In the genomic region with DNA sequence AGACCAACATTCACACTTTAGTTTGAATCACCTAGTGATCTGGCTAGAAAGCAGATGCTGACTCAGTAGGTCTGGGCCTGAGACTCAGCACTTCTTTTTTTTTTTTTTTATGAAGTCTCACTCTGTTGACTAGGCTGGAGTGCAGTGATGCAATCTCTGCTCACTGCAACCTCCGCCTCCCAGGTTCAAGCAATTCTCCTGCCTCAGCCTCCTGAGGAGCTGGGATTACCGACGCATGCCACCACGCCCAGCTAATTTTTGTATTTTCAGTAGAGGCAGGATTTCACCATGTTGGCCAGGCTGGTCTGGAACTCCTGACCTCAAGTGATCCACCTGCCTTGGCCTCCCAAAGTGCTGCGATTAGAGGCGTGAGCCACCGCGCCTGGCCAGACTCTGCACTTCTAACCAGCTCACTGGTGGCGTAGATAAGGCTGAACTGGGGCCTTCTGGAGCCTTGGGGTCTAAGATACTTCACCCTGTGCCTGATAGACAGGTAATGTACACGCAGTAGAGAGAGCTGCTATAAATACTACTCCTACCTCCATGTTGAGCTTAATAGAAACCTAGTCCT, we compare ENCODE assay signal across 1 cellular context.
TF ChIP-seq lines count a peak whose summit lies in the region.

No MANE protein-coding gene starts in this region.

TF ChIP-seq in K562, 482 proteins besides CTCF, POLR2A, EP300 and RAD21 (continued from another document and continues in another):
- TF ChIP-seq, protein P1, sequence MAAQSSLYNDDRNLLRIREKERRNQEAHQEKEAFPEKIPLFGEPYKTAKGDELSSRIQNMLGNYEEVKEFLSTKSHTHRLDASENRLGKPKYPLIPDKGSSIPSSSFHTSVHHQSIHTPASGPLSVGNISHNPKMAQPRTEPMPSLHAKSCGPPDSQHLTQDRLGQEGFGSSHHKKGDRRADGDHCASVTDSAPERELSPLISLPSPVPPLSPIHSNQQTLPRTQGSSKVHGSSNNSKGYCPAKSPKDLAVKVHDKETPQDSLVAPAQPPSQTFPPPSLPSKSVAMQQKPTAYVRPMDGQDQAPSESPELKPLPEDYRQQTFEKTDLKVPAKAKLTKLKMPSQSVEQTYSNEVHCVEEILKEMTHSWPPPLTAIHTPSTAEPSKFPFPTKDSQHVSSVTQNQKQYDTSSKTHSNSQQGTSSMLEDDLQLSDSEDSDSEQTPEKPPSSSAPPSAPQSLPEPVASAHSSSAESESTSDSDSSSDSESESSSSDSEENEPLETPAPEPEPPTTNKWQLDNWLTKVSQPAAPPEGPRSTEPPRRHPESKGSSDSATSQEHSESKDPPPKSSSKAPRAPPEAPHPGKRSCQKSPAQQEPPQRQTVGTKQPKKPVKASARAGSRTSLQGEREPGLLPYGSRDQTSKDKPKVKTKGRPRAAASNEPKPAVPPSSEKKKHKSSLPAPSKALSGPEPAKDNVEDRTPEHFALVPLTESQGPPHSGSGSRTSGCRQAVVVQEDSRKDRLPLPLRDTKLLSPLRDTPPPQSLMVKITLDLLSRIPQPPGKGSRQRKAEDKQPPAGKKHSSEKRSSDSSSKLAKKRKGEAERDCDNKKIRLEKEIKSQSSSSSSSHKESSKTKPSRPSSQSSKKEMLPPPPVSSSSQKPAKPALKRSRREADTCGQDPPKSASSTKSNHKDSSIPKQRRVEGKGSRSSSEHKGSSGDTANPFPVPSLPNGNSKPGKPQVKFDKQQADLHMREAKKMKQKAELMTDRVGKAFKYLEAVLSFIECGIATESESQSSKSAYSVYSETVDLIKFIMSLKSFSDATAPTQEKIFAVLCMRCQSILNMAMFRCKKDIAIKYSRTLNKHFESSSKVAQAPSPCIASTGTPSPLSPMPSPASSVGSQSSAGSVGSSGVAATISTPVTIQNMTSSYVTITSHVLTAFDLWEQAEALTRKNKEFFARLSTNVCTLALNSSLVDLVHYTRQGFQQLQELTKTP (IDR thresholded peaks at IDR 0.05; ENCODE audit: low read depth in 1 of 2, partially characterized antibody in 2 of 2), result peak in 1 of 2 experiments; percentile 58
- TF ChIP-seq BACH1 (tag; IDR thresholded peaks at IDR 0.05) (peak; percentile 79; the same call in 1 of the 2 replicates), MTA1 (IDR thresholded peaks at IDR 0.05; ENCODE audit: borderline replicate concordance) (peak; percentile 71), TBP (optimal IDR thresholded peaks at IDR 0.05; ENCODE audit: low read depth, low read length) (peak; percentile 93), KLF16 (IDR thresholded peaks at IDR 0.05) (peak; percentile 61; the same call in 1 of the 2 replicates), STAT5A (IDR thresholded peaks at IDR 0.05; ENCODE audit: borderline replicate concordance, low read length) (peak; percentile 67; the same call in 1 of the 2 replicates), ZNF584 (CRISPR knock-in tag; IDR thresholded peaks at IDR 0.05; ENCODE audit: low read depth) (0 out of 2 replicates have a peak, but pooled peaks have one; percentile 25), LARP7 (IDR thresholded peaks at IDR 0.05) (0 out of 2 replicates have a peak, but pooled peaks have one; percentile 24), SMARCA5 (IDR thresholded peaks at IDR 0.05) (peak; percentile 32; the same call in 1 of the 2 replicates), ZNF766 (CRISPR knock-in tag; conservative IDR thresholded peaks at IDR 0.05) (peak; percentile 54; the same call in 1 of the 2 replicates), ZFX (CRISPR knock-in tag; IDR thresholded peaks at IDR 0.05) (peak; percentile 56), CBX3 (IDR thresholded peaks at IDR 0.05; ENCODE audit: borderline replicate concordance in 1 of 2, low read length in 2 of 2) (peak in 1 of 2 experiments; percentile 65; a peak in 1 of 3 replicates), PTTG1 (tag; IDR thresholded peaks at IDR 0.05; ENCODE audit: low read depth) (0 out of 2 replicates have a peak, but pooled peaks have one; percentile 21), SMARCC2 (IDR thresholded peaks at IDR 0.05; ENCODE audit: low read depth) (0 out of 2 replicates have a peak, but pooled peaks have one; percentile 47), DPF2 (IDR thresholded peaks at IDR 0.05) (peak; percentile 94), HLTF (IDR thresholded peaks at IDR 0.05) (peak; percentile 92; the same call in 1 of the 2 replicates), EHMT2 (IDR thresholded peaks at IDR 0.05) (peak; percentile 54; the same call in 1 of the 2 replicates), FOXK2 (conservative IDR thresholded peaks at IDR 0.05 in 1 of 2, IDR thresholded peaks at IDR 0.05 in 1 of 2; ENCODE audit: low read depth in 2 of 2) (peak in 1 of 2 experiments; percentile 29; a peak in 2 of 4 replicates), DACH1 (IDR thresholded peaks at IDR 0.05; ENCODE audit: partially characterized antibody) (peak; percentile 28), CBFA2T3 (IDR thresholded peaks at IDR 0.05) (peak; percentile 96), ZEB2 (IDR thresholded peaks at IDR 0.05) (peak; percentile 72), HDAC3 (IDR thresholded peaks at IDR 0.05; ENCODE audit: borderline replicate concordance, partially characterized antibody) (peak; percentile 81), ZNF384 (IDR thresholded peaks at IDR 0.05; ENCODE audit: low read depth, low read length) (peak; percentile 95), TAF9B (IDR thresholded peaks at IDR 0.05; ENCODE audit: partially characterized antibody) (peak; percentile 2), CEBPB (tag; IDR thresholded peaks at IDR 0.05) (peak; percentile 98), FOXJ2 (tag; IDR thresholded peaks at IDR 0.05) (peak; percentile 69; the same call in 1 of the 2 replicates), PHB2 (IDR thresholded peaks at IDR 0.05; ENCODE audit: low read depth) (peak; percentile 69; the same call in 1 of the 2 replicates), NCOA1 (IDR thresholded peaks at IDR 0.05; ENCODE audit: low read depth) (peak; percentile 68; the same call in 1 of the 2 replicates), ZNF316 (IDR thresholded peaks at IDR 0.05) (peak; percentile 98), RCOR1 (IDR thresholded peaks at IDR 0.05; ENCODE audit: borderline replicate concordance in 1 of 2, low read depth in 2 of 2, low read length in 2 of 2) (peak in 1 of 2 experiments; percentile 75; a peak in 2 of 4 replicates), NFIC (IDR thresholded peaks at IDR 0.05) (peak; percentile 82)
- TF ChIP-seq, protein P2, sequence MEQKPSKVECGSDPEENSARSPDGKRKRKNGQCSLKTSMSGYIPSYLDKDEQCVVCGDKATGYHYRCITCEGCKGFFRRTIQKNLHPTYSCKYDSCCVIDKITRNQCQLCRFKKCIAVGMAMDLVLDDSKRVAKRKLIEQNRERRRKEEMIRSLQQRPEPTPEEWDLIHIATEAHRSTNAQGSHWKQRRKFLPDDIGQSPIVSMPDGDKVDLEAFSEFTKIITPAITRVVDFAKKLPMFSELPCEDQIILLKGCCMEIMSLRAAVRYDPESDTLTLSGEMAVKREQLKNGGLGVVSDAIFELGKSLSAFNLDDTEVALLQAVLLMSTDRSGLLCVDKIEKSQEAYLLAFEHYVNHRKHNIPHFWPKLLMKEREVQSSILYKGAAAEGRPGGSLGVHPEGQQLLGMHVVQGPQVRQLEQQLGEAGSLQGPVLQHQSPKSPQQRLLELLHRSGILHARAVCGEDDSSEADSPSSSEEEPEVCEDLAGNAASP (IDR thresholded peaks at IDR 0.05), result peak; percentile 46; the same call in 1 of the 2 replicates
- TF ChIP-seq, protein P3, sequence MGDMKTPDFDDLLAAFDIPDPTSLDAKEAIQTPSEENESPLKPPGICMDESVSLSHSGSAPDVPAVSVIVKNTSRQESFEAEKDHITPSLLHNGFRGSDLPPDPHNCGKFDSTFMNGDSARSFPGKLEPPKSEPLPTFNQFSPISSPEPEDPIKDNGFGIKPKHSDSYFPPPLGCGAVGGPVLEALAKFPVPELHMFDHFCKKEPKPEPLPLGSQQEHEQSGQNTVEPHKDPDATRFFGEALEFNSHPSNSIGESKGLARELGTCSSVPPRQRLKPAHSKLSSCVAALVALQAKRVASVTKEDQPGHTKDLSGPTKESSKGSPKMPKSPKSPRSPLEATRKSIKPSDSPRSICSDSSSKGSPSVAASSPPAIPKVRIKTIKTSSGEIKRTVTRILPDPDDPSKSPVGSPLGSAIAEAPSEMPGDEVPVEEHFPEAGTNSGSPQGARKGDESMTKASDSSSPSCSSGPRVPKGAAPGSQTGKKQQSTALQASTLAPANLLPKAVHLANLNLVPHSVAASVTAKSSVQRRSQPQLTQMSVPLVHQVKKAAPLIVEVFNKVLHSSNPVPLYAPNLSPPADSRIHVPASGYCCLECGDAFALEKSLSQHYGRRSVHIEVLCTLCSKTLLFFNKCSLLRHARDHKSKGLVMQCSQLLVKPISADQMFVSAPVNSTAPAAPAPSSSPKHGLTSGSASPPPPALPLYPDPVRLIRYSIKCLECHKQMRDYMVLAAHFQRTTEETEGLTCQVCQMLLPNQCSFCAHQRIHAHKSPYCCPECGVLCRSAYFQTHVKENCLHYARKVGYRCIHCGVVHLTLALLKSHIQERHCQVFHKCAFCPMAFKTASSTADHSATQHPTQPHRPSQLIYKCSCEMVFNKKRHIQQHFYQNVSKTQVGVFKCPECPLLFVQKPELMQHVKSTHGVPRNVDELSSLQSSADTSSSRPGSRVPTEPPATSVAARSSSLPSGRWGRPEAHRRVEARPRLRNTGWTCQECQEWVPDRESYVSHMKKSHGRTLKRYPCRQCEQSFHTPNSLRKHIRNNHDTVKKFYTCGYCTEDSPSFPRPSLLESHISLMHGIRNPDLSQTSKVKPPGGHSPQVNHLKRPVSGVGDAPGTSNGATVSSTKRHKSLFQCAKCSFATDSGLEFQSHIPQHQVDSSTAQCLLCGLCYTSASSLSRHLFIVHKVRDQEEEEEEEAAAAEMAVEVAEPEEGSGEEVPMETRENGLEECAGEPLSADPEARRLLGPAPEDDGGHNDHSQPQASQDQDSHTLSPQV (IDR thresholded peaks at IDR 0.05), result peak; percentile 77
- TF ChIP-seq, protein P4, sequence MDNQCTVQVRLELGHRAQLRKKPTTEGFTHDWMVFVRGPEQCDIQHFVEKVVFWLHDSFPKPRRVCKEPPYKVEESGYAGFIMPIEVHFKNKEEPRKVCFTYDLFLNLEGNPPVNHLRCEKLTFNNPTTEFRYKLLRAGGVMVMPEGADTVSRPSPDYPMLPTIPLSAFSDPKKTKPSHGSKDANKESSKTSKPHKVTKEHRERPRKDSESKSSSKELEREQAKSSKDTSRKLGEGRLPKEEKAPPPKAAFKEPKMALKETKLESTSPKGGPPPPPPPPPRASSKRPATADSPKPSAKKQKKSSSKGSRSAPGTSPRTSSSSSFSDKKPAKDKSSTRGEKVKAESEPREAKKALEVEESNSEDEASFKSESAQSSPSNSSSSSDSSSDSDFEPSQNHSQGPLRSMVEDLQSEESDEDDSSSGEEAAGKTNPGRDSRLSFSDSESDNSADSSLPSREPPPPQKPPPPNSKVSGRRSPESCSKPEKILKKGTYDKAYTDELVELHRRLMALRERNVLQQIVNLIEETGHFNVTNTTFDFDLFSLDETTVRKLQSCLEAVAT (IDR thresholded peaks at IDR 0.05), result 0 out of 4 replicates have a peak, but pooled peaks of 1 of the 2 experiments have one; percentile 22
- TF ChIP-seq, protein P5, sequence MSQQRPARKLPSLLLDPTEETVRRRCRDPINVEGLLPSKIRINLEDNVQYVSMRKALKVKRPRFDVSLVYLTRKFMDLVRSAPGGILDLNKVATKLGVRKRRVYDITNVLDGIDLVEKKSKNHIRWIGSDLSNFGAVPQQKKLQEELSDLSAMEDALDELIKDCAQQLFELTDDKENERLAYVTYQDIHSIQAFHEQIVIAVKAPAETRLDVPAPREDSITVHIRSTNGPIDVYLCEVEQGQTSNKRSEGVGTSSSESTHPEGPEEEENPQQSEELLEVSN (IDR thresholded peaks at IDR 0.05; ENCODE audit: borderline replicate concordance in 1 of 2, extremely low read depth in 1 of 2, insufficient read depth in 1 of 2, insufficient read length in 1 of 2, low read depth in 1 of 2, low read length in 1 of 2, poor library complexity in 1 of 2, severe bottlenecking in 1 of 2), result peak in 1 of 2 experiments; percentile 30
- TF ChIP-seq, protein P6, sequence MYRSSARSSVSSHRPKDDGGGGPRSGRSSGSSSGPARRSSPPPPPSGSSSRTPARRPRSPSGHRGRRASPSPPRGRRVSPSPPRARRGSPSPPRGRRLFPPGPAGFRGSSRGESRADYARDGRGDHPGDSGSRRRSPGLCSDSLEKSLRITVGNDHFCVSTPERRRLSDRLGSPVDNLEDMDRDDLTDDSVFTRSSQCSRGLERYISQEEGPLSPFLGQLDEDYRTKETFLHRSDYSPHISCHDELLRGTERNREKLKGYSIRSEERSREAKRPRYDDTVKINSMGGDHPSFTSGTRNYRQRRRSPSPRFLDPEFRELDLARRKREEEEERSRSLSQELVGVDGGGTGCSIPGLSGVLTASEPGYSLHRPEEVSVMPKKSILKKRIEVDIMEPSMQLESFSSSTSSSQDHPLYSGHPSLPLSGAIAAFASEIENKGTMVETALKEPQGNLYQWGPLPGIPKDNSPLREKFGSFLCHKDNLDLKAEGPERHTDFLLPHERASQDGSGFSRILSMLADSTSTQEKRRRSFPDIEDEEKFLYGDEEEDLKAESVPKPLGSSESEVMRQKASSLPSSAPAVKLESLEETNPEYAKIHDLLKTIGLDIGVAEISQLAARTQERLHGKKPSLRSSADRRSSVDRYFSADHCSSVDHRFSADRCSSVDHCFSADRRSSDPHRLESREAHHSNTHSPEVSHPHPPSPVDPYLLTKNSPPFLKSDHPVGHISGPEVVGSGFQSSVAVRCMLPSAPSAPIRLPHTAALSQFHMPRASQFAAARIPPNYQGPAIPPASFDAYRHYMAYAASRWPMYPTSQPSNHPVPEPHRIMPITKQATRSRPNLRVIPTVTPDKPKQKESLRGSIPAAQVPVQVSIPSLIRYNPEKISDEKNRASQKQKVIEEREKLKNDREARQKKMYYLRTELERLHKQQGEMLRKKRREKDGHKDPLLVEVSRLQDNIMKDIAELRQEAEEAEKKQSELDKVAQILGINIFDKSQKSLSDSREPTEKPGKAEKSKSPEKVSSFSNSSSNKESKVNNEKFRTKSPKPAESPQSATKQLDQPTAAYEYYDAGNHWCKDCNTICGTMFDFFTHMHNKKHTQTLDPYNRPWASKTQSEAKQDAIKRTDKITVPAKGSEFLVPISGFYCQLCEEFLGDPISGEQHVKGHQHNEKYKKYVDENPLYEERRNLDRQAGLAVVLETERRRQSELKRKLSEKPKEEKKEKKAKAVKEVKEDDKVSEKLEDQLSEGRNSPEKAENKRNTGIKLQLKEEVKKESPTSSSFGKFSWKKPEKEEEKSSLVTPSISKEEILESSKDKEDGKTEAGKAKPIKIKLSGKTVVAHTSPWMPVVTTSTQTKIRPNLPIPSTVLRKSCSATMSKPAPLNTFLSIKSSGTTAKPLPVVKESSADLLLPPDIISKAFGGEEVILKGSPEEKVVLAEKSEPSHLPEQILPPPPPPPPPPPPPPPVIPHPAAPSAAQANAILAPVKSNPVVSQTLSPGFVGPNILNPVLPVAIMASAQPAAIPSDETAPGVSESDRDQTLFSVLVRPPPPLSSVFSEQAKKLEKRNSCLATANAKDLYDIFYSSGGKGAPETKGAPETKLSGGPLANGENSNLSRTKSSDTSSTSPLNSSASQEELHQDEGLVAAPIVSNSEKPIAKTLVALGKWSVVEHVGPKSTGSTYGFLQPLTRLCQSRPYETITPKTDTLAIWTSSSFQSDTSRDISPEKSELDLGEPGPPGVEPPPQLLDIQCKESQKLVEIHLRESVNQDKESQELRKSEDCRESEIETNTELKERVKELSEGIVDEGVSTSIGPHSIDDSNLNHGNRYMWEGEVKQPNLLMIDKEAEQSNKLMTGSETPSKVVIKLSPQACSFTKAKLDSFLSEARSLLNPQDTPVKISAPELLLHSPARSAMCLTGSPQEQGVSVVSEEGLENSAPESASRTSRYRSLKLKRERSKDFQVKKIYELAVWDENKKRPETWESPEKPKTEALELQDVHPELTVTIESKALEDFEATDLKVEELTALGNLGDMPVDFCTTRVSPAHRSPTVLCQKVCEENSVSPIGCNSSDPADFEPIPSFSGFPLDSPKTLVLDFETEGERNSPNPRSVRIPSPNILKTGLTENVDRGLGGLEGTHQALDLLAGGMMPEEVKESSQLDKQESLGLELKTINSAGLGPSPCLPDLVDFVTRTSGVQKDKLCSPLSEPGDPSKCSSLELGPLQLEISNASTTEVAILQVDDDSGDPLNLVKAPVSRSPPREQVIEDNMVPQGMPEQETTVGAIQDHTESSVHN (IDR thresholded peaks at IDR 0.05; ENCODE audit: borderline replicate concordance in 1 of 2, low read depth in 1 of 2), result peak in 1 of 2 experiments; percentile 63; a peak in 1 of 4 replicates
